22 cellular contexts compared by ENCODE assay signal in the genomic region with DNA sequence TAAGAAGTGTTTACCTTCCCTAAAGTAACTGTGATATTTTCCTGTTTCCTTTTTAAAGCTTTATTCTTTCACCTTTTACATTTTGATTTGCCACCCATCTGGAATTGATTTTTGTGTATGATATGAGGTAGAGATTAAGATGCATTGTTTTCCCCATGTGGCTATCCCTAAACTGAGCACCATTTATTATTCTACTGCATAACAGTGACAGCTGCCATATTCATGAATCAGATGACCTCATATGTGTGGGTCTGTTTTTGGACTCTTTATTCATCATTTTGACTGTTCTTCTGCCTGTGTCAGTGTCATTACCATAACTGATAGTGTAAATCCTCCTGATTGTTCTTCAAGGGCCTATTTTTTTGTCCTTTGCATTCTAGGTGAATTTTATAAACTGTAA. TPM values are rescaled to one million over a fixed set of nuclear protein-coding genes. Genes with fewer than 3 reads are reported as not detected.
A peak's percentile ranks its signal among the peaks of the same experiment; 100 is the strongest.
DNase-seq lines count a peak whose midpoint lies in the region; ATAC-seq and TF ChIP-seq lines count a peak whose summit lies in the region.
"Had no signal": no experiment of that assay in that cellular context is flagged by ENCODE, and none has a peak within 500 bp of the region (broad histone marks: within the 10 kb centered on the region; RNA-seq: fewer than 3 reads in every experiment).

No MANE protein-coding gene starts in this region.

- intact Hi-C loops in psoas muscle (cut with DNase I): no loop called here

- no peak overlapping the region for H3K4me3 Mint-ChIP-seq in chondrocyte (ENCODE audit: unreplicated experiment)
- H3K4me3 Mint-ChIP-seq: activated CD8-positive, alpha-beta memory T cell treated with anti-CD3 and anti-CD28 coated beads, Interleukin-2, amount 10 ng/mL, durations not matched to agents 7 days and 5 days; immature natural killer cell; natural killer cell; stimulated activated memory B cell treated with anti-CD40 and anti-IgM and Interleukin-4, amounts not matched to agents 10 μg/mL and 1 μg/mL and 100 μg/mL, for 72 hours; T-helper 2 cell treated with Interferon-gamma antibody and Interleukin-4, amounts not matched to agents 5 μg/mL and 100 μg/mL, for 36 hours had no signal

- no peaks in the 10 kb centered on the region for H3K9me3 Mint-ChIP-seq in chondrocyte (ENCODE audit: low read depth)
- H3K9me3 Mint-ChIP-seq: immature natural killer cell; natural killer cell; T-helper 2 cell treated with Interferon-gamma antibody and Interleukin-4, amounts not matched to agents 5 μg/mL and 100 μg/mL, for 36 hours had no signal

- no peaks in the 10 kb centered on the region for H3K9me3 ChIP-seq in psoas muscle
- H3K9me3 ChIP-seq: BLaER1, prostate gland had no signal

- H3K27me3 Mint-ChIP-seq in chondrocyte (ENCODE audit: low read depth): no peaks in the 10 kb centered on the region
- H3K27me3 Mint-ChIP-seq: activated CD8-positive, alpha-beta memory T cell treated with anti-CD3 and anti-CD28 coated beads, Interleukin-2, amount 10 ng/mL, durations not matched to agents 7 days and 5 days; stimulated activated memory B cell treated with anti-CD40 and anti-IgM and Interleukin-4, amounts not matched to agents 10 μg/mL and 1 μg/mL and 100 μg/mL, for 72 hours had no signal

- H3K27ac Mint-ChIP-seq in chondrocyte (ENCODE audit: unreplicated experiment): peak overlapping the region; percentile 2
- H3K27ac Mint-ChIP-seq: activated CD8-positive, alpha-beta memory T cell treated with anti-CD3 and anti-CD28 coated beads, Interleukin-2, amount 10 ng/mL, durations not matched to agents 7 days and 5 days; immature natural killer cell; stimulated activated memory B cell treated with anti-CD40 and anti-IgM and Interleukin-4, amounts not matched to agents 10 μg/mL and 1 μg/mL and 100 μg/mL, for 72 hours; T-helper 2 cell treated with Interferon-gamma antibody and Interleukin-4, amounts not matched to agents 5 μg/mL and 100 μg/mL, for 36 hours had no signal

- no peaks in the 10 kb centered on the region for H3K36me3 Mint-ChIP-seq in chondrocyte (ENCODE audit: low read depth)
- H3K36me3 Mint-ChIP-seq: immature natural killer cell, natural killer cell had no signal

- TF ChIP-seq CTCF in chondrocyte (IDR thresholded peaks at IDR 0.05) (no peak), psoas muscle (IDR thresholded peaks at IDR 0.05) (no peak)

- H3K36me3 ChIP-seq in psoas muscle (ENCODE audit: insufficient read depth in 1 of 2, low read depth in 1 of 2): no peaks in the 10 kb centered on the region
- H3K36me3 ChIP-seq: prostate gland had no signal

- peaks cover 44% of the 10 kb centered on the region for H3K4me1 Mint-ChIP-seq in chondrocyte (ENCODE audit: low read depth)

- no peaks in the 10 kb centered on the region for H3K27me3 ChIP-seq in psoas muscle (ENCODE audit: insufficient read depth in 3 of 3, low read length in 2 of 3)
- H3K27me3 ChIP-seq: BLaER1 had no signal

- peak; percentile 55 for DNase-seq in DMS 273 (lab: John Stamatoyannopoulos, UW; ENCODE audit: unreplicated experiment)
- no peak for DNase-seq in DMS 273 treated with DMSO at 0.1 percent for 48 hours (lab: John Stamatoyannopoulos, UW)
- DNase-seq in RKO (ENCODE audit: low spot score): peak; percentile 33
- no peak for DNase-seq in chondrocyte (ENCODE audit: low spot score)
- DNase-seq in psoas muscle: no peak
- no peak for DNase-seq in T1000 (lab: John Stamatoyannopoulos, UW)
- no peak for DNase-seq in NCI-H1436 (lab: John Stamatoyannopoulos, UW)
- DNase-seq in NCI-H2227 treated with DMSO at 0.1 percent for 48 hours (lab: John Stamatoyannopoulos, UW): no peak
- DNase-seq: activated CD8-positive, alpha-beta memory T cell treated with anti-CD3 and anti-CD28 coated beads, Interleukin-2, amount 10 ng/mL, durations not matched to agents 7 days and 5 days; activated gamma-delta T cell; immature natural killer cell; IMR-90; natural killer cell; Right ventricle myocardium superior; trophoblast cell had no signal

- ATAC-seq in psoas muscle: peak in 3 of 4 donors; percentile 47 to 62 (median 62)
- ATAC-seq: activated CD8-positive, alpha-beta memory T cell treated with anti-CD3 and anti-CD28 coated beads, Interleukin-2, amount 10 ng/mL, durations not matched to agents 7 days and 5 days; natural killer cell; stimulated activated memory B cell treated with anti-CD40 and anti-IgM and Interleukin-4, amounts not matched to agents 10 μg/mL and 1 μg/mL and 100 μg/mL, for 72 hours had no signal

- H3K27ac ChIP-seq in psoas muscle: no peak overlapping the region
- H3K27ac ChIP-seq: 22Rv1, BLaER1, epithelial cell of prostate, prostate gland had no signal

- H3K4me3 ChIP-seq in psoas muscle: no peak overlapping the region
- H3K4me3 ChIP-seq: BLaER1, lung, prostate gland had no signal

- H3K4me1 ChIP-seq in psoas muscle: peaks cover 41% of the 10 kb centered on the region
- H3K4me1 ChIP-seq: prostate gland had no signal

RNA-seq across cellular contexts. Expression of a gene that starts 50.8 kb away (rescaled TPM):
- total RNA-seq in chondrocyte (77.6 to 83.0 TPM (median 80.1 TPM) in 3 replicates), psoas muscle (100 to 1,000 TPM; 119 to 155 (median 134) TPM)
- 10 to 100 TPM in 2 of 3 donors, 1 to 10 TPM in 1; 7.8 to 64.2 (median 25.5) TPM for polyA plus RNA-seq in psoas muscle

Comparison
In these comparisons a context has a peak if more than half of its experiments do, and no peak if none do; other contexts are left out.
1. DNase-seq: peak in DMS 273 (single experiment) and RKO (single experiment); none in DMS 273 treated with DMSO at 0.1 percent for 48 hours (single experiment), chondrocyte (single experiment), psoas muscle (0 of 2), T1000 (single experiment), NCI-H1436 (single experiment) and NCI-H2227 treated with DMSO at 0.1 percent for 48 hours (single experiment).